1 cellular context compared by ENCODE assay signal in genomic region chr11:797300-798092, GRCh38.
TF ChIP-seq lines count a peak whose summit lies in the region.

No MANE protein-coding gene starts in this region.

TF ChIP-seq in K562, 482 proteins besides CTCF, POLR2A, EP300 and RAD21 (continued from another document and continues in another):
- TF ChIP-seq MXD1 (CRISPR knock-in tag; IDR thresholded peaks at IDR 0.05; ENCODE audit: borderline replicate concordance, poor library complexity, severe bottlenecking) (peak; percentile 44), GABPA (tag; conservative IDR thresholded peaks at IDR 0.05; ENCODE audit: low read depth) (peak; percentile 46; the same call in 1 of the 2 replicates), E4F1 (CRISPR knock-in tag; IDR thresholded peaks at IDR 0.05; ENCODE audit: borderline replicate concordance) (no peak), KAT2B (IDR thresholded peaks at IDR 0.05; ENCODE audit: low read depth, low read length) (no peak), NFIX (CRISPR knock-in tag; IDR thresholded peaks at IDR 0.05; ENCODE audit: low read depth) (no peak), ATF1 (CRISPR knock-in tag; IDR thresholded peaks at IDR 0.05) (no peak), ATF1 (tag; IDR thresholded peaks at IDR 0.05) (0 out of 2 replicates have a peak, but pooled peaks have one; percentile 34), NCOA2 (IDR thresholded peaks at IDR 0.05; ENCODE audit: partially characterized antibody in 2 of 2) (no peak), FOXK1 (CRISPR knock-in tag; IDR thresholded peaks at IDR 0.05; ENCODE audit: borderline replicate concordance) (peak; percentile 32; the same call in 1 of the 2 replicates), TRIM28 (IDR thresholded peaks at IDR 0.05) (no peak), TOE1 (IDR thresholded peaks at IDR 0.05; ENCODE audit: borderline replicate concordance) (0 out of 2 replicates have a peak, but pooled peaks have one; percentile 37), TOE1 (CRISPR knock-in tag; IDR thresholded peaks at IDR 0.05; ENCODE audit: borderline replicate concordance, low read depth) (no peak), VEZF1 (CRISPR knock-in tag; IDR thresholded peaks at IDR 0.05) (peak; percentile 71), SUPT5H (IDR thresholded peaks at IDR 0.05) (peak; percentile 35), RBFOX2 (IDR thresholded peaks at IDR 0.05; ENCODE audit: low read depth, low read length) (peak; percentile 68), ZBTB2 (IDR thresholded peaks at IDR 0.05) (0 out of 2 replicates have a peak, but pooled peaks have one; percentile 33), CXXC5 (CRISPR knock-in tag; IDR thresholded peaks at IDR 0.05) (peak; percentile 72), RFX5 (IDR thresholded peaks at IDR 0.05; ENCODE audit: low read depth, low read length) (no peak), E2F8 (IDR thresholded peaks at IDR 0.05; ENCODE audit: low read depth, partially characterized antibody) (no peak), MNT (conservative IDR thresholded peaks at IDR 0.05) (peak; percentile 84 to 91), BRCA1 (IDR thresholded peaks at IDR 0.05) (no peak), BRCA1 (CRISPR knock-in tag; IDR thresholded peaks at IDR 0.05) (0 out of 2 replicates have a peak, but pooled peaks have one; percentile 45), USF1 (CRISPR knock-in tag; IDR thresholded peaks at IDR 0.05) (peak; percentile 63), BHLHE40 (IDR thresholded peaks at IDR 0.05; ENCODE audit: low read length) (peak; percentile 73), ZBTB9 (CRISPR knock-in tag; IDR thresholded peaks at IDR 0.05) (peak; percentile 68; the same call in 1 of the 2 replicates), FOXA3 (CRISPR knock-in tag; conservative IDR thresholded peaks at IDR 0.05 in 1 of 2, IDR thresholded peaks at IDR 0.05 in 1 of 2) (peak in 1 of 2 experiments; percentile 78; a peak in 2 of 4 replicates), MTF1 (CRISPR knock-in tag; IDR thresholded peaks at IDR 0.05; ENCODE audit: borderline replicate concordance) (no peak), ZNF280B (CRISPR knock-in tag; IDR thresholded peaks at IDR 0.05) (no peak), CREB1 (IDR thresholded peaks at IDR 0.05) (no peak), CREB1 (CRISPR knock-in tag; IDR thresholded peaks at IDR 0.05) (no peak; the same call in 1 of the 2 replicates), NRF1 (conservative IDR thresholded peaks at IDR 0.05 in 1 of 2, IDR thresholded peaks at IDR 0.05 in 1 of 2) (peak; percentile 6 to 35; a peak in 1 of 4 replicates), HDAC3 (IDR thresholded peaks at IDR 0.05; ENCODE audit: borderline replicate concordance, partially characterized antibody) (no peak), BDP1 (IDR thresholded peaks at IDR 0.05; ENCODE audit: insufficient read depth, insufficient read length) (no peak), BRD4 (IDR thresholded peaks at IDR 0.05) (no peak), CBX5 (IDR thresholded peaks at IDR 0.05; ENCODE audit: borderline replicate concordance, low read depth) (no peak), ZNF445 (CRISPR knock-in tag; IDR thresholded peaks at IDR 0.05; ENCODE audit: low read depth) (no peak), E2F6 (IDR thresholded peaks at IDR 0.05; ENCODE audit: borderline replicate concordance in 1 of 2, extremely low read depth in 1 of 2, insufficient read depth in 1 of 2, insufficient read length in 1 of 2, low read depth in 1 of 2, low read length in 1 of 2, poor library complexity in 1 of 2, severe bottlenecking in 1 of 2) (peak in 1 of 2 experiments; percentile 22), PCBP1 (IDR thresholded peaks at IDR 0.05; ENCODE audit: low read depth, low read length, poor library complexity, severe bottlenecking) (peak; percentile 20), CEBPB (tag; IDR thresholded peaks at IDR 0.05) (no peak), CSDE1 (IDR thresholded peaks at IDR 0.05) (no peak), KDM5B (IDR thresholded peaks at IDR 0.05; ENCODE audit: insufficient replicate concordance, low read depth, low read length) (peak; percentile 56), MAZ (CRISPR knock-in tag; conservative IDR thresholded peaks at IDR 0.05 in 1 of 2, IDR thresholded peaks at IDR 0.05 in 1 of 2) (peak; percentile 8 to 32; a peak in 1 of 4 replicates), EP400 (IDR thresholded peaks at IDR 0.05) (peak; percentile 89; the same call in 1 of the 2 replicates), CBX3 (IDR thresholded peaks at IDR 0.05; ENCODE audit: borderline replicate concordance in 1 of 2, low read length in 2 of 2) (no peak), ZNF3 (CRISPR knock-in tag; IDR thresholded peaks at IDR 0.05) (no peak), RBM22 (IDR thresholded peaks at IDR 0.05; ENCODE audit: low read depth, low read length, poor library complexity, severe bottlenecking) (peak; percentile 53), EWSR1 (IDR thresholded peaks at IDR 0.05; ENCODE audit: borderline replicate concordance, low read depth, partially characterized antibody) (no peak), HDAC1 (IDR thresholded peaks at IDR 0.05) (peak in 1 of 2 experiments; percentile 85; a peak in 2 of 4 replicates), HDAC2 (IDR thresholded peaks at IDR 0.05) (peak; percentile 30; the same call in 1 of the 2 replicates), HBP1 (CRISPR knock-in tag; IDR thresholded peaks at IDR 0.05) (peak; percentile 55; the same call in 1 of the 2 replicates)
